19 cellular contexts compared by ENCODE assay signal in the genomic region with DNA sequence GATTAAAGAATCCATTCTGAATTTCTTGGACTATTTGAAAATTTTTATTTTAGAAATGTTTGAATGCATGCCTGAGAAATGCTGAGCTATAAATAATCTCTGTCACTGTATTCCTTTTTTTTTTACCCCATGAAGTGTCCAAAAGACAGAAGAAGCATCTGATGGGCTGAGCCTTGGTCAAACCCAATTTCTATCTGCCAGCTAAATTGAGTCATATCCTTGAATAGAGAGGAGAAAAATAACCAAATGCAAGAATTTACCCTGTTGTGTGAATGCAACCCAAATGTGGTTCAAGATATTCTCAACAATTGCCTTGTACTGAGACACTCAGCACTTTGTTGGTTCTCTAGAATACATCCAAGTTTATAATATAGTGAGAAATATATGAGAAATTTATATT.
DNase-seq lines count a peak whose midpoint lies in the region; ATAC-seq and TF ChIP-seq lines count a peak whose summit lies in the region.
"Had no signal": no experiment of that assay in that cellular context is flagged by ENCODE, and none has a peak within 500 bp of the region (broad histone marks: within the 10 kb centered on the region; RNA-seq: fewer than 3 reads in every experiment).

No MANE protein-coding gene starts in this region.

- peaks cover 7% of the 10 kb centered on the region; the same call in 1 of the 2 replicates for H3F3A ChIP-seq in PC-9 (ENCODE audit: insufficient read depth, low read depth)

- intact Hi-C loops in PC-9 (cut with micrococcal nuclease; ENCODE audit: unreplicated experiment): no loop called here

- H3K9me3 ChIP-seq in PC-9 (ENCODE audit: insufficient read depth, low read depth): peaks cover 25% of the 10 kb centered on the region; the same call in 1 of the 2 replicates
- no peaks in the 10 kb centered on the region for H3K9me3 ChIP-seq in fibroblast of lung (ENCODE audit: control insufficient read depth, insufficient read depth, low read depth, low read length)
- H3K9me3 ChIP-seq: thoracic aorta had no signal

- CTCF ChIA-PET in activated naive CD4-positive, alpha-beta T cell treated with anti-CD3 and anti-CD28 coated beads, Interleukin-2, amount 10 ng/mL, durations not matched to agents 7 days and 5 days (lab: Charles Lee): interaction anchor here (0.7 kb wide), 1 partner anchor 8 kb away, joined by 4 read pairs; no protein-coding TSS in a partner anchor
- CTCF ChIA-PET in PC-9 (lab: Charles Lee): no interaction called here

- no peaks in the 10 kb centered on the region for H3K27me3 Mint-ChIP-seq in activated naive CD4-positive, alpha-beta T cell treated with anti-CD3 and anti-CD28 coated beads, Interleukin-2, amount 50 U/mL, for 24 hours
- H3K27me3 Mint-ChIP-seq in activated naive CD4-positive, alpha-beta T cell treated with anti-CD3 and anti-CD28 coated beads, Interleukin-2, amount 10 ng/mL, durations not matched to agents 7 days and 5 days: no peaks in the 10 kb centered on the region
- H3K27me3 Mint-ChIP-seq: effector memory CD8-positive, alpha-beta T cell had no signal

- H3K79me2 ChIP-seq in PC-9 (ENCODE audit: low read depth) (no peaks in the 10 kb centered on the region), fibroblast of lung (ENCODE audit: control insufficient read depth, insufficient read depth, low read length) (no peaks in the 10 kb centered on the region)

- no peak overlapping the region for H3K4me2 ChIP-seq in PC-9
- H3K4me2 ChIP-seq in fibroblast of lung (ENCODE audit: extremely low read depth, insufficient read depth, low read length): no peak overlapping the region

- peaks cover 27% of the 10 kb centered on the region for H3K36me3 Mint-ChIP-seq in activated naive CD4-positive, alpha-beta T cell treated with anti-CD3 and anti-CD28 coated beads, Interleukin-2, amount 50 U/mL, for 24 hours
- H3K36me3 Mint-ChIP-seq in activated naive CD4-positive, alpha-beta T cell treated with anti-CD3 and anti-CD28 coated beads, Interleukin-2, amount 10 ng/mL, durations not matched to agents 7 days and 5 days: peaks cover 70% of the 10 kb centered on the region
- H3K36me3 Mint-ChIP-seq: mesothelial cell of epicardium had no signal

- H3K9me2 ChIP-seq in PC-9 (ENCODE audit: insufficient read depth): no peaks in the 10 kb centered on the region

- ATAC-seq in GM21390 (IDR thresholded peaks at IDR 0.05; ENCODE audit: unreplicated experiment) (no peak), GM21515 (IDR thresholded peaks at IDR 0.05; ENCODE audit: unreplicated experiment) (no peak)
- ATAC-seq: activated CD4-positive, CD25-positive, alpha-beta regulatory T cell treated with anti-CD3 and anti-CD28 coated beads, Interleukin-2, amount 50 U/mL, for 24 hours; effector memory CD8-positive, alpha-beta T cell had no signal

- H3K27me3 ChIP-seq in PC-9 (ENCODE audit: insufficient read depth, low read depth) (no peaks in the 10 kb centered on the region), fibroblast of lung (ENCODE audit: control insufficient read depth, insufficient read depth, low read length) (no peaks in the 10 kb centered on the region)
- H3K27me3 ChIP-seq: neutrophil had no signal

- no peak overlapping the region for H3K4me3 ChIP-seq in PC-9
- H3K4me3 ChIP-seq in fibroblast of lung (replicated peaks in 1 of 4; ENCODE audit: control extremely low read depth in 1 of 4, insufficient read depth in 1 of 4, low read depth in 3 of 4, low read length in 4 of 4): no peak overlapping the region
- H3K4me3 ChIP-seq: thoracic aorta had no signal

- no peak overlapping the region for H3K4me3 Mint-ChIP-seq in activated naive CD4-positive, alpha-beta T cell treated with anti-CD3 and anti-CD28 coated beads, Interleukin-2, amount 50 U/mL, for 24 hours
- no peak overlapping the region for H3K4me3 Mint-ChIP-seq in activated naive CD4-positive, alpha-beta T cell treated with anti-CD3 and anti-CD28 coated beads, Interleukin-2, amount 10 ng/mL, durations not matched to agents 7 days and 5 days
- H3K4me3 Mint-ChIP-seq: effector memory CD8-positive, alpha-beta T cell; mesothelial cell of epicardium had no signal

- peaks cover 24% of the 10 kb centered on the region for H3K9me3 Mint-ChIP-seq in activated naive CD4-positive, alpha-beta T cell treated with anti-CD3 and anti-CD28 coated beads, Interleukin-2, amount 50 U/mL, for 24 hours
- peaks cover 68% of the 10 kb centered on the region for H3K9me3 Mint-ChIP-seq in activated naive CD4-positive, alpha-beta T cell treated with anti-CD3 and anti-CD28 coated beads, Interleukin-2, amount 10 ng/mL, durations not matched to agents 7 days and 5 days

- no peak for TF ChIP-seq CTCF in PC-9 (conservative IDR thresholded peaks at IDR 0.05)
- no peak for TF ChIP-seq CTCF in fibroblast of lung (conservative IDR thresholded peaks at IDR 0.05 in 1 of 2, IDR thresholded peaks at IDR 0.05 in 1 of 2; ENCODE audit: low read depth in 1 of 2, low read length in 2 of 2)

- H3K36me3 ChIP-seq in PC-9 (ENCODE audit: low read depth) (no peaks in the 10 kb centered on the region), fibroblast of lung (ENCODE audit: control insufficient read depth, insufficient read depth, low read length) (no peaks in the 10 kb centered on the region)
- H3K36me3 ChIP-seq: neutrophil, thoracic aorta had no signal

- no TSS peak for BruUV-seq in PC-9 (replicated peaks; lab: Mats Ljungman, UMichigan)

- peaks cover 16% of the 10 kb centered on the region for H3K4me1 ChIP-seq in PC-9 (replicated peaks; ENCODE audit: insufficient read depth)
- H3K4me1 ChIP-seq in fibroblast of lung (ENCODE audit: control insufficient read depth, extremely low read depth, insufficient read depth, low read length): no peaks in the 10 kb centered on the region

- no peak for DNase-seq in activated naive CD4-positive, alpha-beta T cell treated with anti-CD3 and anti-CD28 coated beads, Interleukin-2, amount 10 ng/mL, durations not matched to agents 7 days and 5 days
- DNase-seq in PC-9: no peak
- peak; percentile 3 to 39 for DNase-seq in fibroblast of lung (ENCODE audit: low read depth in 2 of 2)
- peak; percentile 21 for DNase-seq in superior temporal gyrus (ENCODE audit: extremely low spot score)
- DNase-seq in SIG-M5 treated with dmso at 0.1 percent for 504 hours (lab: John Stamatoyannopoulos, UW; ENCODE audit: unreplicated experiment): no peak
- DNase-seq: DMS153; effector memory CD8-positive, alpha-beta T cell; MV-4-11; NCI-H2081 treated with DMSO at 0.1 percent for 48 hours; NCI-H524 treated with DMSO at 0.1 percent for 48 hours; T-helper 9 cell had no signal

- peaks cover 17% of the 10 kb centered on the region for H3K4me1 Mint-ChIP-seq in activated naive CD4-positive, alpha-beta T cell treated with anti-CD3 and anti-CD28 coated beads, Interleukin-2, amount 50 U/mL, for 24 hours
- H3K4me1 Mint-ChIP-seq in activated naive CD4-positive, alpha-beta T cell treated with anti-CD3 and anti-CD28 coated beads, Interleukin-2, amount 10 ng/mL, durations not matched to agents 7 days and 5 days: peaks cover 36% of the 10 kb centered on the region
- H3K4me1 Mint-ChIP-seq: mesothelial cell of epicardium had no signal

- H3K27ac Mint-ChIP-seq in activated naive CD4-positive, alpha-beta T cell treated with anti-CD3 and anti-CD28 coated beads, Interleukin-2, amount 50 U/mL, for 24 hours: peak overlapping the region; percentile 31
- H3K27ac Mint-ChIP-seq in activated naive CD4-positive, alpha-beta T cell treated with anti-CD3 and anti-CD28 coated beads, Interleukin-2, amount 10 ng/mL, durations not matched to agents 7 days and 5 days: no peak overlapping the region
- H3K27ac Mint-ChIP-seq: activated T-helper 2 cell treated with anti-CD3 and anti-CD28 coated beads, Interferon-gamma antibody, Interleukin-2, Interleukin-4, amounts not matched to agents 10 μg/mL and 5 μg/mL and 100 μg/mL, durations not matched to agents 14 hours and 24 hours and 36 hours; effector memory CD8-positive, alpha-beta T cell; mesothelial cell of epicardium had no signal

- H2AFZ ChIP-seq in PC-9: no peak overlapping the region
- no peak overlapping the region for H2AFZ ChIP-seq in fibroblast of lung (ENCODE audit: low read length)

- H3K27ac ChIP-seq in PC-9 (0 out of 2 replicates have a peak overlapping the region, but pooled peaks have one; percentile 5), fibroblast of lung (ENCODE audit: insufficient read depth, low read length) (no peak overlapping the region)
- H3K27ac ChIP-seq: neutrophil, thoracic aorta had no signal

- POLR2A ChIA-PET in PC-9 (lab: Charles Lee; ENCODE audit: unreplicated experiment): no interaction called here

- no peak overlapping the region for H3K9ac ChIP-seq in fibroblast of lung (ENCODE audit: insufficient read depth, low read length)

- H4K20me1 ChIP-seq in PC-9 (ENCODE audit: insufficient read depth) (no peaks in the 10 kb centered on the region), fibroblast of lung (ENCODE audit: control insufficient read depth, extremely low read depth, insufficient read depth, low read length) (no peaks in the 10 kb centered on the region)

Comparison
In these comparisons a context has a peak if more than half of its experiments do, and no peak if none do; other contexts are left out.
1. DNase-seq: peak in fibroblast of lung (2 of 2) and superior temporal gyrus (single experiment); none in activated naive CD4-positive, alpha-beta T cell treated with anti-CD3 and anti-CD28 coated beads, Interleukin-2, amount 10 ng/mL, durations not matched to agents 7 days and 5 days (single experiment), PC-9 (0 of 2) and SIG-M5 treated with dmso at 0.1 percent for 504 hours (single experiment).